In genomic region chr14:57753821-57754220, GRCh38 we compare ENCODE assay signal across 27 cellular contexts.
"Had no signal": no experiment of that assay in that cellular context is flagged by ENCODE, and none has a peak within 500 bp of the region (broad histone marks: within the 10 kb centered on the region; RNA-seq: fewer than 3 reads in every experiment).

No MANE protein-coding gene starts in this region.

- H3K27me3 Mint-ChIP-seq: natural killer cell treated with Interleukin-12 subunit alpha and Interleukin-12 subunit beta and Interleukin-15 and Interleukin-18, amount 100 ng/mL, for 72 hours; stimulated activated naive B cell treated with anti-CD40 and anti-IgM and Interleukin-4, amounts not matched to agents 10 μg/mL and 1 μg/mL and 100 μg/mL, for 72 hours had no signal

- DNase-seq: islet precursor cell; left ventricle myocardium inferior; midbrain; mucosa of descending colon; naive thymus-derived CD4-positive, alpha-beta T cell; nucleus accumbens; pancreas; posterior cingulate gyrus; retina; right cardiac atrium; stimulated activated CD4-positive, alpha-beta T cell treated with anti-CD3 and anti-CD28 coated beads, Interleukin-12 subunit alpha, Interleukin-12 subunit beta, amount 100 ng/mL, for 4 hours; stimulated activated CD4-positive, alpha-beta T cell treated with anti-CD3 and anti-CD28 coated beads, Interleukin-15, amount 100 ng/mL, for 24 hours; stimulated activated CD4-positive, alpha-beta T cell treated with anti-CD3 and anti-CD28 coated beads, Interleukin-2, amount 100 ng/mL, for 24 hours; stimulated activated CD4-positive, alpha-beta T cell treated with anti-CD3 and anti-CD28 coated beads, Interleukin-4, amount 100 ng/mL, for 1 hour; stimulated activated naive B cell treated with anti-CD40 and anti-IgM and Interleukin-4, amounts not matched to agents 10 μg/mL and 1 μg/mL and 100 μg/mL, for 72 hours; stimulated activated naive CD8-positive, alpha-beta T cell treated with anti-CD3 and anti-CD28 coated beads, Interleukin-15, Interleukin-2, amounts not matched to agents 100 U/mL and 50 U/mL, for 24 hours; stomach; testis; thyroid gland; transverse colon; upper lobe of left lung had no signal

- H3K4me3 Mint-ChIP-seq: naive thymus-derived CD4-positive, alpha-beta T cell; natural killer cell treated with Interleukin-12 subunit alpha and Interleukin-12 subunit beta and Interleukin-15 and Interleukin-18, amount 100 ng/mL, for 72 hours; stimulated activated naive B cell treated with anti-CD40 and anti-IgM and Interleukin-4, amounts not matched to agents 10 μg/mL and 1 μg/mL and 100 μg/mL, for 72 hours had no signal

- H3K4me1 Mint-ChIP-seq: naive thymus-derived CD4-positive, alpha-beta T cell; stimulated activated naive B cell treated with anti-CD40 and anti-IgM and Interleukin-4, amounts not matched to agents 10 μg/mL and 1 μg/mL and 100 μg/mL, for 72 hours had no signal

- H3K36me3 Mint-ChIP-seq: naive thymus-derived CD4-positive, alpha-beta T cell; natural killer cell treated with Interleukin-12 subunit alpha and Interleukin-12 subunit beta and Interleukin-15 and Interleukin-18, amount 100 ng/mL, for 72 hours; stimulated activated naive B cell treated with anti-CD40 and anti-IgM and Interleukin-4, amounts not matched to agents 10 μg/mL and 1 μg/mL and 100 μg/mL, for 72 hours had no signal

- H3K9me3 Mint-ChIP-seq: natural killer cell treated with Interleukin-12 subunit alpha and Interleukin-12 subunit beta and Interleukin-15 and Interleukin-18, amount 100 ng/mL, for 72 hours had no signal

- ATAC-seq: mucosa of descending colon; naive thymus-derived CD4-positive, alpha-beta T cell; natural killer cell treated with Interleukin-12 subunit alpha and Interleukin-12 subunit beta and Interleukin-15 and Interleukin-18, amount 100 ng/mL, for 72 hours; right cardiac atrium; sciatic nerve; stimulated activated naive B cell treated with anti-CD40 and anti-IgM and Interleukin-4, amounts not matched to agents 10 μg/mL and 1 μg/mL and 100 μg/mL, for 72 hours; stimulated activated naive CD8-positive, alpha-beta T cell treated with anti-CD3 and anti-CD28 coated beads, Interleukin-15, Interleukin-2, amounts not matched to agents 100 U/mL and 50 U/mL, for 24 hours had no signal

- H3K27ac Mint-ChIP-seq: naive thymus-derived CD4-positive, alpha-beta T cell; natural killer cell treated with Interleukin-12 subunit alpha and Interleukin-12 subunit beta and Interleukin-15 and Interleukin-18, amount 100 ng/mL, for 72 hours; stimulated activated naive B cell treated with anti-CD40 and anti-IgM and Interleukin-4, amounts not matched to agents 10 μg/mL and 1 μg/mL and 100 μg/mL, for 72 hours had no signal

- H3K4me3 ChIP-seq: left ventricle myocardium inferior, lung, mucosa of descending colon, pancreas, prostate gland, skin epidermis, stomach, testis, thyroid gland, transverse colon, upper lobe of left lung, vagina had no signal

- H3K27me3 ChIP-seq: pancreas, stomach, testis, thyroid gland, transverse colon, upper lobe of left lung, vagina had no signal

- H3K4me1 ChIP-seq: left ventricle myocardium inferior, prostate gland, stomach, testis, thyroid gland, transverse colon, vagina had no signal

- H3K9me3 ChIP-seq: left ventricle myocardium inferior, mucosa of descending colon, pancreas, prostate gland, stomach, testis, thyroid gland, transverse colon, upper lobe of left lung, vagina had no signal

- H3K36me3 ChIP-seq: left ventricle myocardium inferior, pancreas, prostate gland, stomach, thyroid gland, transverse colon, upper lobe of left lung, vagina had no signal

- H3K27ac ChIP-seq: left ventricle myocardium inferior, prostate gland, skin epidermis, stomach, testis, thyroid gland, transverse colon, upper lobe of left lung, vagina had no signal
